Comparison of ENCODE assay signal across 18 cellular contexts in genomic region chrX:11478971-11479370, GRCh38.
"Had no signal": no experiment of that assay in that cellular context is flagged by ENCODE, and none has a peak within 500 bp of the region (broad histone marks: within the 10 kb centered on the region; RNA-seq: fewer than 3 reads in every experiment).

No MANE protein-coding gene starts in this region.

- H3K4me3 ChIP-seq: lung, skin epidermis, suprapubic skin, transverse colon, uterus had no signal

- ATAC-seq: activated CD8-positive, alpha-beta T cell treated with anti-CD3 and anti-CD28 coated beads, Interleukin-2, amount 10 ng/mL, durations not matched to agents 7 days and 5 days; foreskin keratinocyte; natural killer cell treated with Interleukin-12 subunit alpha and Interleukin-12 subunit beta and Interleukin-15 and Interleukin-18, amount 100 ng/mL, for 72 hours had no signal

- H3K27ac ChIP-seq: foreskin keratinocyte, skin epidermis, suprapubic skin had no signal

- DNase-seq: activated CD4-positive, alpha-beta T cell treated with anti-CD3 and anti-CD28 coated beads, Interleukin-2, amount 10 ng/mL, durations not matched to agents 24 days and 14 days; activated CD4-positive, CD25-positive, alpha-beta regulatory T cell; activated CD8-positive, alpha-beta T cell treated with anti-CD3 and anti-CD28 coated beads, Interleukin-2, amount 10 ng/mL, durations not matched to agents 7 days and 5 days; activated naive CD4-positive, alpha-beta T cell treated with Interleukin-2 at 50 U/mL for 16 hours; activated naive CD8-positive, alpha-beta T cell treated with anti-CD3 and anti-CD28 coated beads, Interleukin-2, amount 10 ng/mL, durations not matched to agents 7 days and 5 days; activated T-cell treated with anti-CD3 and anti-CD28 coated beads, Interleukin-2, amount 50 U/mL, for 24 hours; anterior cingulate cortex; cortex of kidney; effector memory CD4-positive, alpha-beta T cell; foreskin keratinocyte; hypothalamus; occipital lobe; transverse colon; uterus had no signal
